Comparison of ENCODE assay signal across 1 cellular context in the genomic region with DNA sequence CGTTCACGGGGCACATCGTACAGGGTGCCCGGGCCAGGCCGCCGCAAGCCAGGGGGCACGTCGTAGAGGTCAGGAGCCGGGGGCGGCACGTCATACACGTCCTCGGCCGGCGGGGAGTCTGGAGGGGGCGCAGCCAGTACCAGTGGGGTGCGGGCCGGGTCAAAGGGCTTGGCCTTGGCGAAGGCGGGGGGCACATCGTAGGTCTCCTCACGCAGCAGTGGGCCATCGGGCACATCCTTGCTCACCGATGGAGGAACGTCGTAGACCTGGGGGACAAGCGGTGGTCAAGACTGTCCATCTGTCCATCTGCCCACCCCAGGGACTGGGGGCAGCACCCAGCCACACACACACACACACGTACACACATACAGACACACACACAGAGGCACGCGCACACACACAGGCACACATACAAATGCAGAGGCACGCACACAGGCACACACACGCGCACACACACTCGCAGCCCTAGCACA.
TF ChIP-seq lines count a peak whose summit lies in the region.

No MANE protein-coding gene starts in this region.

TF ChIP-seq in K562, 482 proteins besides CTCF, POLR2A, EP300 and RAD21:
- TF ChIP-seq HNRNPL (IDR thresholded peaks at IDR 0.05; ENCODE audit: low read depth, low read length) (0 out of 2 replicates have a peak, but pooled peaks have one; percentile 10), DACH1 (IDR thresholded peaks at IDR 0.05; ENCODE audit: partially characterized antibody) (no peak)
